ENCODE assay signal across 2 cellular contexts in the genomic region with DNA sequence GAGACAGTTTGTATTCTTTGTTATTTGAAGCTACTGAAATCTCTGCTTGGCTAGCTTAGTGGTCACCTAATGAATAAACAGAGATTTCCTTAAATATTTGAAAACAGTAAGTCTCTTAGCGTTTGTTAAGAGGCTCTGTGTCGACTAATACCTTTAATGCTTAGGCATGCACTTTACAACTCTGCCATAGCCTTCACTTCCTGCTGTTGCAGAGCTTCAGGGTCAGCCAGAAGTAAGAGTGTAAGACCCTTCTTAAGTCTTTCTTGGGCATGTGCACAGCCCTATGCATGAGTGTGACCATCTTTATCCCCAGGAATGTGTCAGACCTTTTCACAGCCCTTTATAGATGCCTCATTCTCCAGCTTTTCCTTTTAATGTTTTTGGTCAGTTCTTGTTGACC.
TF ChIP-seq lines count a peak whose summit lies in the region.

No MANE protein-coding gene starts in this region.

TF ChIP-seq in HepG2, 621 proteins besides CTCF, POLR2A, EP300 and RAD21:
- TF ChIP-seq, protein P1, sequence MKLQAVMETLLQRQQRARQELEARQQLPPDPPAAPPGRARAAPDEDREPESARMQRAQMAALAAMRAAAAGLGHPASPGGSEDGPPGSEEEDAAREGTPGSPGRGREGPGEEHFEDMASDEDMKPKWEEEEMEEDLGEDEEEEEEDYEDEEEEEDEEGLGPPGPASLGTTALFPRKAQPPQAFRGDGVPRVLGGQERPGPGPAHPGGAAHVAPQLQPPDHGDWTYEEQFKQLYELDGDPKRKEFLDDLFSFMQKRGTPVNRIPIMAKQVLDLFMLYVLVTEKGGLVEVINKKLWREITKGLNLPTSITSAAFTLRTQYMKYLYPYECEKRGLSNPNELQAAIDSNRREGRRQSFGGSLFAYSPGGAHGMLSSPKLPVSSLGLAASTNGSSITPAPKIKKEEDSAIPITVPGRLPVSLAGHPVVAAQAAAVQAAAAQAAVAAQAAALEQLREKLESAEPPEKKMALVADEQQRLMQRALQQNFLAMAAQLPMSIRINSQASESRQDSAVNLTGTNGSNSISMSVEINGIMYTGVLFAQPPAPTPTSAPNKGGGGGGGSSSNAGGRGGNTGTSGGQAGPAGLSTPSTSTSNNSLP (IDR thresholded peaks at IDR 0.05; ENCODE audit: low read depth, low read length), result no peak
- no peak for TF ChIP-seq MTA3 (CRISPR knock-in tag; IDR thresholded peaks at IDR 0.05)
- TF ChIP-seq ZNF792 (CRISPR knock-in tag; IDR thresholded peaks at IDR 0.05), result no peak
- TF ChIP-seq ZNF781 (CRISPR knock-in tag; IDR thresholded peaks at IDR 0.05; ENCODE audit: borderline replicate concordance, not compliant biosample characterization), result no peak
- TF ChIP-seq TRIM24 (CRISPR knock-in tag; IDR thresholded peaks at IDR 0.05), result no peak
- TF ChIP-seq, protein P2, sequence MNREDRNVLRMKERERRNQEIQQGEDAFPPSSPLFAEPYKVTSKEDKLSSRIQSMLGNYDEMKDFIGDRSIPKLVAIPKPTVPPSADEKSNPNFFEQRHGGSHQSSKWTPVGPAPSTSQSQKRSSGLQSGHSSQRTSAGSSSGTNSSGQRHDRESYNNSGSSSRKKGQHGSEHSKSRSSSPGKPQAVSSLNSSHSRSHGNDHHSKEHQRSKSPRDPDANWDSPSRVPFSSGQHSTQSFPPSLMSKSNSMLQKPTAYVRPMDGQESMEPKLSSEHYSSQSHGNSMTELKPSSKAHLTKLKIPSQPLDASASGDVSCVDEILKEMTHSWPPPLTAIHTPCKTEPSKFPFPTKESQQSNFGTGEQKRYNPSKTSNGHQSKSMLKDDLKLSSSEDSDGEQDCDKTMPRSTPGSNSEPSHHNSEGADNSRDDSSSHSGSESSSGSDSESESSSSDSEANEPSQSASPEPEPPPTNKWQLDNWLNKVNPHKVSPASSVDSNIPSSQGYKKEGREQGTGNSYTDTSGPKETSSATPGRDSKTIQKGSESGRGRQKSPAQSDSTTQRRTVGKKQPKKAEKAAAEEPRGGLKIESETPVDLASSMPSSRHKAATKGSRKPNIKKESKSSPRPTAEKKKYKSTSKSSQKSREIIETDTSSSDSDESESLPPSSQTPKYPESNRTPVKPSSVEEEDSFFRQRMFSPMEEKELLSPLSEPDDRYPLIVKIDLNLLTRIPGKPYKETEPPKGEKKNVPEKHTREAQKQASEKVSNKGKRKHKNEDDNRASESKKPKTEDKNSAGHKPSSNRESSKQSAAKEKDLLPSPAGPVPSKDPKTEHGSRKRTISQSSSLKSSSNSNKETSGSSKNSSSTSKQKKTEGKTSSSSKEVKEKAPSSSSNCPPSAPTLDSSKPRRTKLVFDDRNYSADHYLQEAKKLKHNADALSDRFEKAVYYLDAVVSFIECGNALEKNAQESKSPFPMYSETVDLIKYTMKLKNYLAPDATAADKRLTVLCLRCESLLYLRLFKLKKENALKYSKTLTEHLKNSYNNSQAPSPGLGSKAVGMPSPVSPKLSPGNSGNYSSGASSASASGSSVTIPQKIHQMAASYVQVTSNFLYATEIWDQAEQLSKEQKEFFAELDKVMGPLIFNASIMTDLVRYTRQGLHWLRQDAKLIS (CRISPR knock-in tag; IDR thresholded peaks at IDR 0.05), result no peak
- peak; percentile 44 to 86; a peak in 2 of 4 replicates for TF ChIP-seq MAFK (conservative IDR thresholded peaks at IDR 0.05 in 1 of 2, IDR thresholded peaks at IDR 0.05 in 1 of 2; ENCODE audit: low read length in 2 of 2)
- TF ChIP-seq MAFF (IDR thresholded peaks at IDR 0.05; ENCODE audit: low read depth, low read length), result peak; percentile 49; the same call in 1 of the 2 replicates
- TF ChIP-seq KAT8 (CRISPR knock-in tag; IDR thresholded peaks at IDR 0.05), result no peak
- TF ChIP-seq ZBTB21 (CRISPR knock-in tag; IDR thresholded peaks at IDR 0.05), result no peak
- no peak for TF ChIP-seq PHF8 (CRISPR knock-in tag; IDR thresholded peaks at IDR 0.05)
- TF ChIP-seq ZFP1 (CRISPR knock-in tag; IDR thresholded peaks at IDR 0.05), result no peak
- TF ChIP-seq ISL2 (CRISPR knock-in tag; IDR thresholded peaks at IDR 0.05), result no peak
- no peak for TF ChIP-seq SRF (IDR thresholded peaks at IDR 0.05; ENCODE audit: low read depth, low read length)
- no peak for TF ChIP-seq GABPA (IDR thresholded peaks at IDR 0.05; ENCODE audit: low read depth, low read length)
- no peak for TF ChIP-seq GABPA (CRISPR knock-in tag; IDR thresholded peaks at IDR 0.05; ENCODE audit: low read depth)

TF ChIP-seq in H1, 55 proteins besides CTCF, POLR2A, EP300 and RAD21:
- TF ChIP-seq HDAC6 (IDR thresholded peaks at IDR 0.05; ENCODE audit: low read depth, low read length) (no peak), MAFK (IDR thresholded peaks at IDR 0.05; ENCODE audit: low read depth, low read length) (peak; percentile 39; the same call in 1 of the 2 replicates), POU5F1 (IDR thresholded peaks at IDR 0.05; ENCODE audit: low read depth, low read length) (no peak)
- TF ChIP-seq, protein P3, sequence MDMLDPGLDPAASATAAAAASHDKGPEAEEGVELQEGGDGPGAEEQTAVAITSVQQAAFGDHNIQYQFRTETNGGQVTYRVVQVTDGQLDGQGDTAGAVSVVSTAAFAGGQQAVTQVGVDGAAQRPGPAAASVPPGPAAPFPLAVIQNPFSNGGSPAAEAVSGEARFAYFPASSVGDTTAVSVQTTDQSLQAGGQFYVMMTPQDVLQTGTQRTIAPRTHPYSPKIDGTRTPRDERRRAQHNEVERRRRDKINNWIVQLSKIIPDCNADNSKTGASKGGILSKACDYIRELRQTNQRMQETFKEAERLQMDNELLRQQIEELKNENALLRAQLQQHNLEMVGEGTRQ (IDR thresholded peaks at IDR 0.05; ENCODE audit: low read length), result no peak
